ENCODE assay signal across 11 cellular contexts in the genomic region with DNA sequence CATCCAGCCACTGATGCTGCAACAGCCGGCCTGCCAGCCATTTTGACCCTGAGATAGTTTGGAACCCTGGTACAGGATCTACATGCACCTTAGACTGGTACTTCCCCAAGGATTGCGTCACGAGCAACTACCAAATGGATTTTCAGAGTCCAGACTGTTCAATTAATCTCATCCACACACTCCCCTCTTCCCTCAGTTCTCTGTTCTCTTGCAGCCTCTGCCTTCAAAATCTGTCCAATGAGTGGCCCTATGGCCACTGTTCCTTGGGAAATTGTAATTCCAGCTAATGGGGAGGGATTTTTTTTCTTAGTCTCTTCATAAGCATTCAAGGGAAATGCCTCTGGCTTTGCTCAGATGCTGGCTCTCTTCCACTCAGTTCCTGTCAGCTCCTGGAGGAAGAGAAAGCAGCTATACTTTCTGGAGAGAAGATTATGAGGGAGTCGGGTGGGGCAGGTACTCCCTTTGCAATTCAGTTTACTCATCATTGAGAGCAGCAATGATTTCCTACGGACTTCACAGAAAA. TPM values are rescaled to one million over a fixed set of nuclear protein-coding genes. Genes with fewer than 3 reads are reported as not detected.
DNase-seq lines count a peak whose midpoint lies in the region; ATAC-seq and TF ChIP-seq lines count a peak whose summit lies in the region.
"Had no signal": no experiment of that assay in that cellular context is flagged by ENCODE, and none has a peak within 500 bp of the region (broad histone marks: within the 10 kb centered on the region; RNA-seq: fewer than 3 reads in every experiment).

No MANE protein-coding gene starts in this region.

- peak overlapping the region; percentile 66 to 73 for H3K27ac ChIP-seq in ascending aorta

- no peaks in the 10 kb centered on the region for H3K36me3 ChIP-seq in ascending aorta

- H3K9me3 ChIP-seq in ascending aorta: peaks cover 0 to 3% of the 10 kb centered on the region in 2 donors

- ATAC-seq in left cardiac atrium: peak; percentile 71 to 95
- no peak for ATAC-seq in HG02642 (IDR thresholded peaks at IDR 0.05; ENCODE audit: poor library complexity, unreplicated experiment)
- ATAC-seq: T-helper 17 cell had no signal

- peak; percentile 82 for DNase-seq in GM03348 (ENCODE audit: low spot score)
- DNase-seq in ascending aorta (ENCODE audit: low spot score in 2 of 2): peak in 1 of 2 donors; percentile 87
- peak; percentile 75 for DNase-seq in left cardiac atrium
- peak; percentile 95 for DNase-seq in skeletal muscle cell (ENCODE audit: low read depth)
- no peak for DNase-seq in NCI-H2029 (lab: John Stamatoyannopoulos, UW)
- DNase-seq in hippocampal formation (lab: John Stamatoyannopoulos, UW): no peak
- no peak for DNase-seq in NK-92 (lab: John Stamatoyannopoulos, UW; ENCODE audit: unreplicated experiment)
- DNase-seq: DMS 273 treated with DMSO at 0.1 percent for 48 hours, NCI-H1417, T-helper 17 cell had no signal

- H3K27me3 ChIP-seq in ascending aorta: no peaks in the 10 kb centered on the region

- H3K4me1 ChIP-seq in ascending aorta: peaks cover 0 to 11% of the 10 kb centered on the region in 2 donors

- H3K4me3 ChIP-seq in ascending aorta (peak overlapping the region in 1 of 2 donors; percentile 34), skeletal muscle cell (ENCODE audit: low read depth, low read length) (no peak overlapping the region)

- no peak for TF ChIP-seq CTCF in ascending aorta (IDR thresholded peaks at IDR 0.05)

- intact Hi-C loops in ascending aorta (cut with DNase I) (loop anchor here (1.0 kb wide), 1 partner anchor 20 kb away; the partner anchor contains the start of gene UAP1), left cardiac atrium (cut with DNase I) (no loop called here)

RNA-seq across cellular contexts. Expression of gene UAP1, which starts 19.8 kb away (rescaled TPM):
- total RNA-seq in ascending aorta (32.7 TPM), left cardiac atrium (10 to 100 TPM; 36.8 to 70.3 TPM)

RNA-seq across cellular contexts. Expression of gene UHMK1, which starts 44.1 kb away (rescaled TPM):
- 13.6 TPM for total RNA-seq in ascending aorta
- 10 to 100 TPM; 26.0 to 27.4 TPM for total RNA-seq in left cardiac atrium

Comparison
In these comparisons a context has a peak if more than half of its experiments do, and no peak if none do; other contexts are left out.
1. DNase-seq: peak in GM03348 (single experiment), left cardiac atrium (single experiment) and skeletal muscle cell (single experiment); none in NCI-H2029 (single experiment), hippocampal formation (0 of 2) and NK-92 (single experiment).